ENCODE assay signal across 21 cellular contexts in the genomic region with DNA sequence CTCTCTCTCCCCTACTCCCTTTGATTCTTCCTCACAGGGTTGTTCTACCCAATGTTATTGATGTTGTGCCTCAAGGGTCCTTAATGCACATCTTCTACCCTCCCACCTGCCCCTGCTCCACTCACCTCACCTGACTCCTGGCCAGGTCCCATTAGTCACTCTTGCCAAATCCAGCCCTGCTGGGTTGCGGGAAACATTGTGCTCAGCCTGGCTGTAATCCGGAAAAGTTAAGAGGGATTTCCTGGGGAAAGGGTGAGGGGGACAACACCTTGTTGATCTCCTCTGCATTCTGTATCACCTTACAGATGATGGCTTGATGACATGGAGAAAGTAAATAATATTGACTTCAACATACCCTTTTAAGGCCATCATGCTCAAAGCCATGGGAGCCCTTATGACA.
A peak's percentile ranks its signal among the peaks of the same experiment; 100 is the strongest.
DNase-seq lines count a peak whose midpoint lies in the region; ATAC-seq and TF ChIP-seq lines count a peak whose summit lies in the region.
"Had no signal": no experiment of that assay in that cellular context is flagged by ENCODE, and none has a peak within 500 bp of the region (broad histone marks: within the 10 kb centered on the region; RNA-seq: fewer than 3 reads in every experiment).

No MANE protein-coding gene starts in this region.

- intact Hi-C loops in left ventricle myocardium superior (cut with micrococcal nuclease) (no loop called here), PC-3 (cut with micrococcal nuclease) (loop anchor here (5.0 kb wide), 2 partner anchors 115 to 1485 kb away; no protein-coding TSS in a partner anchor), sciatic nerve (cut with DNase I) (no loop called here)

- H3K79me2 ChIP-seq in PC-3 (ENCODE audit: low read length) = no peaks in the 10 kb centered on the region

- H3K27ac ChIP-seq in cardiac muscle cell (peak overlapping the region; percentile 26), PC-3 (ENCODE audit: low read length) (no peak overlapping the region)
- H3K27ac ChIP-seq: BLaER1, HL-60 had no signal

- H3K9ac ChIP-seq in PC-3 (ENCODE audit: low read length) = no peak overlapping the region
- H3K9ac ChIP-seq: BLaER1, SK-N-SH had no signal

- H3K4me3 ChIP-seq in cardiac muscle cell (no peak overlapping the region), PC-3 (ENCODE audit: low read length) (no peak overlapping the region)
- H3K4me3 ChIP-seq: BLaER1, GM23338 had no signal

- POLR2A ChIA-PET in PC-3 (lab: Charles Lee; ENCODE audit: unreplicated experiment) = no interaction called here

- H3K36me3 ChIP-seq in cardiac muscle cell = no peaks in the 10 kb centered on the region
- H3K36me3 ChIP-seq in PC-3 (ENCODE audit: low read depth, low read length) = no peaks in the 10 kb centered on the region
- H3K36me3 ChIP-seq: BLaER1 had no signal

- H3K27me3 ChIP-seq in cardiac muscle cell (no peaks in the 10 kb centered on the region), PC-3 (ENCODE audit: low read length) (no peaks in the 10 kb centered on the region)
- H3K27me3 ChIP-seq: BLaER1 had no signal

- no peaks in the 10 kb centered on the region for H3F3A ChIP-seq in PC-3 (ENCODE audit: low read length, unreplicated experiment)

- CTCF ChIA-PET in PC-3 (lab: Charles Lee) = no interaction called here

- 0 out of 2 replicates have a peak overlapping the region, but pooled peaks have one; percentile 17 for H3K4me2 ChIP-seq in PC-3 (ENCODE audit: low read length)
- H3K4me2 ChIP-seq: BLaER1, GM23338, SK-N-SH had no signal

- H3K9me2 ChIP-seq in PC-3 (replicated peaks; ENCODE audit: low read length) = no peaks in the 10 kb centered on the region
- H3K9me2 ChIP-seq: SK-N-SH had no signal

- ATAC-seq in left ventricle myocardium superior = no peak
- ATAC-seq in PC-3 = no peak
- no peak for ATAC-seq in sciatic nerve
- no peak for ATAC-seq in HG03097 (IDR thresholded peaks at IDR 0.05; ENCODE audit: low FRiP score, unreplicated experiment)
- no peak for ATAC-seq in GM18873 (IDR thresholded peaks at IDR 0.05; ENCODE audit: low FRiP score, unreplicated experiment)
- ATAC-seq: GM23338 had no signal

- no peaks in the 10 kb centered on the region for H4K20me1 ChIP-seq in PC-3 (ENCODE audit: low read length)
- H4K20me1 ChIP-seq: BLaER1 had no signal

- TF ChIP-seq CTCF in cardiac muscle cell (IDR thresholded peaks at IDR 0.05; ENCODE audit: low read depth, low read length) = no peak
- TF ChIP-seq CTCF in PC-3 (conservative IDR thresholded peaks at IDR 0.05; ENCODE audit: low read depth, low read length) = no peak

- no peak for DNase-seq in cardiac muscle cell (ENCODE audit: low read depth in 1 of 2, low spot score in 1 of 2)
- no peak for DNase-seq in left ventricle myocardium superior
- DNase-seq in NCI-H2029 treated with DMSO at 0.1 percent for 48 hours (lab: John Stamatoyannopoulos, UW) = peak; percentile 24
- DNase-seq in PC-3 = peak; percentile 62
- DNase-seq in sciatic nerve (ENCODE audit: low spot score) = no peak
- DNase-seq: CD4-positive, CD25-positive, alpha-beta regulatory T cell; H9; NCI-H1105 treated with DMSO at 0.1 percent for 48 hours; NCI-H146; NCI-H1930; NCI-H2171; NCI-H345; NCI-H524 treated with DMSO at 0.1 percent for 48 hours; NCI-H774; SK-N-SH; SW 1271 had no signal

- H2AFZ ChIP-seq in PC-3 (ENCODE audit: low read length) = no peak overlapping the region

- BruUV-seq in PC-3 (replicated peaks; lab: Mats Ljungman, UMichigan) = no TSS peak

- peaks cover 34% of the 10 kb centered on the region for H3K4me1 ChIP-seq in cardiac muscle cell (ENCODE audit: low read depth)
- peaks cover 37% of the 10 kb centered on the region for H3K4me1 ChIP-seq in PC-3 (ENCODE audit: insufficient read depth, low read length)
- H3K4me1 ChIP-seq: BLaER1 had no signal

- H3K9me3 ChIP-seq in cardiac muscle cell (ENCODE audit: low read depth) = no peaks in the 10 kb centered on the region
- H3K9me3 ChIP-seq in PC-3 (ENCODE audit: low read length) = no peaks in the 10 kb centered on the region
- H3K9me3 ChIP-seq: BLaER1, SK-N-SH had no signal

Comparison
In these comparisons a context has a peak if more than half of its experiments do, and no peak if none do; other contexts are left out.
1. DNase-seq: peak in NCI-H2029 treated with DMSO at 0.1 percent for 48 hours (single experiment) and PC-3 (single experiment); none in cardiac muscle cell (0 of 2), left ventricle myocardium superior (single experiment) and sciatic nerve (single experiment).